In genomic region chr18:12703714-12704113, GRCh38 we compare ENCODE assay signal across 8 cellular contexts. TPM values are rescaled to one million over a fixed set of nuclear protein-coding genes. Genes with fewer than 3 reads are reported as not detected.
A peak's percentile ranks its signal among the peaks of the same experiment; 100 is the strongest.
DNase-seq lines count a peak whose midpoint lies in the region; ATAC-seq and TF ChIP-seq lines count a peak whose summit lies in the region.

No MANE protein-coding gene starts in this region.

- H3K27me3 ChIP-seq in mucosa of stomach (ENCODE audit: control insufficient read depth, insufficient read depth, low read length), result no peaks in the 10 kb centered on the region

- no peaks in the 10 kb centered on the region for H3K9me2 ChIP-seq in OCI-LY7 (ENCODE audit: insufficient read depth, low read length)

- DNase-seq in NCI-H748 (lab: John Stamatoyannopoulos, UW; ENCODE audit: unreplicated experiment) (peak; percentile 42), NCI-H748 treated with DMSO at 0.1 percent for 48 hours (lab: John Stamatoyannopoulos, UW) (no peak), OCI-LY7 (ENCODE audit: low spot score) (peak; percentile 54), coronary artery (ENCODE audit: low spot score) (no peak), middle frontal gyrus (ENCODE audit: extremely low spot score, low spot score) (no peak), amniotic stem cell (lab: John Stamatoyannopoulos, UW) (no peak)

- H3K27ac ChIP-seq in OCI-LY7 (ENCODE audit: low read depth, low read length, poor library complexity, severe bottlenecking) (peak overlapping the region; percentile 79), coronary artery (peak overlapping the region in 1 of 2 donors; percentile 99)

- CTCF ChIA-PET in OCI-LY7 (lab: Charles Lee; ENCODE audit: unreplicated experiment), result no interaction called here

- no TSS peak for BruUV-seq in OCI-LY7 (replicated peaks; lab: Mats Ljungman, UMichigan)

- H3K4me1 ChIP-seq in OCI-LY7 (ENCODE audit: insufficient read depth, low read length, poor library complexity, severe bottlenecking) (peaks cover 34% of the 10 kb centered on the region), mucosa of stomach (ENCODE audit: control insufficient read depth, insufficient read depth, low read length) (peaks cover 6% of the 10 kb centered on the region)

- POLR2A ChIA-PET in OCI-LY7 (lab: Charles Lee), result interaction anchor here (0.8 to 1.2 kb wide), 3 partner anchors 11 to 1688 kb away, joined by 3 to 4 read pairs (median 3); no protein-coding TSS in a partner anchor

- intact Hi-C loops in OCI-LY7 (cut with micrococcal nuclease; ENCODE audit: unreplicated experiment), result loop anchor here (1.0 kb wide), 1 partner anchor 244 kb away; no protein-coding TSS in a partner anchor

- ATAC-seq in GM21737 (IDR thresholded peaks at IDR 0.05; ENCODE audit: unreplicated experiment), result no peak

- H4K20me1 ChIP-seq in OCI-LY7 (ENCODE audit: insufficient read depth, low read length), result peaks cover 15% of the 10 kb centered on the region; the same call in 1 of the 2 replicates

- H3K79me2 ChIP-seq in OCI-LY7 (ENCODE audit: insufficient read depth, low read depth, low read length), result peaks cover 71% of the 10 kb centered on the region

- H3K4me3 ChIP-seq in OCI-LY7 (ENCODE audit: low read depth, low read length, poor library complexity, severe bottlenecking) (peak overlapping the region; percentile 92), coronary artery (peak overlapping the region; percentile 99), mucosa of stomach (ENCODE audit: low read length) (peak overlapping the region; percentile 96)

- no peak overlapping the region; the same call in 1 of the 2 replicates for H2AFZ ChIP-seq in OCI-LY7 (ENCODE audit: low read length)

- peaks cover 64% of the 10 kb centered on the region for H3K36me3 ChIP-seq in OCI-LY7 (ENCODE audit: insufficient read depth, low read length)
- H3K36me3 ChIP-seq in mucosa of stomach (ENCODE audit: control insufficient read depth, insufficient read depth, low read length), result no peaks in the 10 kb centered on the region

- H3K4me2 ChIP-seq in OCI-LY7 (ENCODE audit: low read length), result peak overlapping the region; percentile 99

- H3K9me3 ChIP-seq in OCI-LY7 (ENCODE audit: low read length), result no peaks in the 10 kb centered on the region
- H3K9me3 ChIP-seq in mucosa of stomach (ENCODE audit: control insufficient read depth, low read length), result no peaks in the 10 kb centered on the region

- TF ChIP-seq CTCF in OCI-LY7 (conservative IDR thresholded peaks at IDR 0.05; ENCODE audit: low read length) (no peak), coronary artery (IDR thresholded peaks at IDR 0.05) (no peak)

- peak overlapping the region; percentile 97 for H3K9ac ChIP-seq in mucosa of stomach (ENCODE audit: low read length)

RNA-seq across cellular contexts. Expression of gene PSMG2, which starts 0.9 kb away (rescaled TPM):
- total RNA-seq in OCI-LY7 (2014; rRNA removed; shearing (Covaris generic)), result 61.7 and 69.2 TPM in 2 replicates
- total RNA-seq in OCI-LY7 (2022), result 98.8 and 103 TPM in 2 replicates

RNA-seq across cellular contexts. Expression of gene CEP76, which starts 1.2 kb away (rescaled TPM):
- 22.1 and 23.7 TPM in 2 replicates for total RNA-seq in OCI-LY7 (2014; rRNA removed; shearing (Covaris generic))
- 13.7 and 14.1 TPM in 2 replicates for total RNA-seq in OCI-LY7 (2022)

RNA-seq across cellular contexts. Expression of gene SPIRE1, which starts 45.8 kb away (rescaled TPM):
- total RNA-seq in OCI-LY7 (2014; rRNA removed; shearing (Covaris generic)), result 0.19 TPM in 1 of 2 replicates, not detected in the other
- total RNA-seq in OCI-LY7 (2022), result 1.1 and 2.4 TPM in 2 replicates

Comparison
In these comparisons a context has a peak if more than half of its experiments do, and no peak if none do; other contexts are left out.
1. DNase-seq: peak in NCI-H748 (single experiment) and OCI-LY7 (single experiment); none in NCI-H748 treated with DMSO at 0.1 percent for 48 hours (single experiment), coronary artery (single experiment), middle frontal gyrus (single experiment) and amniotic stem cell (single experiment).
2. Peak in every context shown above with its lines, with median percentiles within 50 percentile points of each other: H3K4me3 ChIP-seq.